8 cellular contexts compared by ENCODE assay signal in genomic region chr11:20127671-20128527, GRCh38. TPM values are rescaled to one million over a fixed set of nuclear protein-coding genes. Genes with fewer than 3 reads are reported as not detected.
DNase-seq lines count a peak whose midpoint lies in the region; ATAC-seq and TF ChIP-seq lines count a peak whose summit lies in the region.

No MANE protein-coding gene starts in this region.

- DNase-seq in CD4-positive, alpha-beta T cell = peak; percentile 63 to 79 (median 70)
- DNase-seq in GM20000 (ENCODE audit: low spot score) = peak; percentile 72
- peak; percentile 57 for DNase-seq in RWPE1 (ENCODE audit: low spot score)
- peak; percentile 51 to 60 for DNase-seq in activated T-helper 1 cell treated with anti-CD3 and anti-CD28 coated beads, Interleukin-2, amount 50 U/mL, for 16 hours (ENCODE audit: low read depth in 1 of 2, low spot score in 1 of 2)
- peak; percentile 68 for DNase-seq in fibroblast of villous mesenchyme (ENCODE audit: low read depth)
- DNase-seq in osteocyte (ENCODE audit: extremely low spot score, unreplicated experiment) = peak; percentile 92
- DNase-seq in tibial nerve (ENCODE audit: low spot score in 2 of 2) = peak; percentile 49 to 83

- peaks cover 5% of the 10 kb centered on the region for H3K4me1 Mint-ChIP-seq in CD4-positive, alpha-beta T cell (ENCODE audit: low read depth)
- peaks cover 15% of the 10 kb centered on the region for H3K4me1 Mint-ChIP-seq in osteocyte (ENCODE audit: unreplicated experiment)

- H3K36me3 ChIP-seq in KMS-11 (ENCODE audit: insufficient read depth) = no peaks in the 10 kb centered on the region
- no peaks in the 10 kb centered on the region for H3K36me3 ChIP-seq in tibial nerve

- no peak overlapping the region for H3K9ac ChIP-seq in KMS-11

- no peak overlapping the region for H3K4me3 Mint-ChIP-seq in CD4-positive, alpha-beta T cell
- H3K4me3 Mint-ChIP-seq in osteocyte (ENCODE audit: unreplicated experiment) = no peak overlapping the region

- peaks cover 19% of the 10 kb centered on the region for H3K27me3 Mint-ChIP-seq in CD4-positive, alpha-beta T cell
- no peaks in the 10 kb centered on the region for H3K27me3 Mint-ChIP-seq in osteocyte (ENCODE audit: unreplicated experiment)

- H3K4me3 ChIP-seq in KMS-11 (IDR thresholded peaks at IDR 0.05; ENCODE audit: insufficient read depth, low read depth, low read length) = no peak overlapping the region
- no peak overlapping the region for H3K4me3 ChIP-seq in fibroblast of villous mesenchyme (ENCODE audit: low read depth, low read length)
- H3K4me3 ChIP-seq in tibial nerve = no peak overlapping the region

- no peak overlapping the region for H2AFZ ChIP-seq in KMS-11 (ENCODE audit: low read depth)

- no peak overlapping the region for H3K4me2 ChIP-seq in KMS-11

- H3K4me1 ChIP-seq in KMS-11 (ENCODE audit: low read depth, poor library complexity, severe bottlenecking) (no peaks in the 10 kb centered on the region), tibial nerve (peaks cover 0 to 11% (median 0%) of the 10 kb centered on the region in 4 donors)

- H3K9me3 ChIP-seq in CD4-positive, alpha-beta T cell (ENCODE audit: control insufficient read depth, low read length) = no peaks in the 10 kb centered on the region
- H3K9me3 ChIP-seq in tibial nerve = no peaks in the 10 kb centered on the region

- no peaks in the 10 kb centered on the region for H3K36me3 Mint-ChIP-seq in CD4-positive, alpha-beta T cell (ENCODE audit: low read depth)
- no peaks in the 10 kb centered on the region for H3K36me3 Mint-ChIP-seq in osteocyte (ENCODE audit: unreplicated experiment)

- H4K20me1 ChIP-seq in KMS-11 (ENCODE audit: insufficient read depth) = no peaks in the 10 kb centered on the region

- no peaks in the 10 kb centered on the region for H3K27me3 ChIP-seq in CD4-positive, alpha-beta T cell (ENCODE audit: control insufficient read depth, insufficient read depth, low read length)
- H3K27me3 ChIP-seq in KMS-11 (ENCODE audit: insufficient read depth, low read depth) = no peaks in the 10 kb centered on the region
- no peaks in the 10 kb centered on the region for H3K27me3 ChIP-seq in tibial nerve

- TF ChIP-seq CTCF in CD4-positive, alpha-beta T cell (IDR thresholded peaks at IDR 0.05) = peak; percentile 80
- TF ChIP-seq CTCF in GM20000 (IDR thresholded peaks at IDR 0.05; ENCODE audit: extremely low read depth, missing control alignments) (peak; percentile 65), KMS-11 (conservative IDR thresholded peaks at IDR 0.05; ENCODE audit: low read depth, low read length) (peak; percentile 93), RWPE1 (conservative IDR thresholded peaks at IDR 0.05; ENCODE audit: low read depth) (peak; percentile 85), fibroblast of villous mesenchyme (IDR thresholded peaks at IDR 0.05; ENCODE audit: insufficient read depth, low read depth, low read length) (peak; percentile 85), osteocyte (IDR thresholded peaks at IDR 0.05) (peak; percentile 85), tibial nerve (IDR thresholded peaks at IDR 0.05) (peak; percentile 69 to 85 (median 82))

- no peak for TF ChIP-seq POLR2A in tibial nerve (IDR thresholded peaks at IDR 0.05)

- CTCF ChIA-PET in CD4-positive, alpha-beta T cell (lab: Charles Lee) = interaction anchor here (0.6 to 2.3 kb wide), 8 partner anchors 32 to 316 kb away, joined by 3 to 24 read pairs (median 4); partner anchors contain the start of gene DBX1
- CTCF ChIA-PET in RWPE1 (lab: Yijun Ruan, JAX) = interaction anchor here (0.5 to 2.0 kb wide), 28 partner anchors 9 to 283 kb away, joined by 3 to 13 read pairs (median 4); partner anchors contain the start of gene HTATIP2

- intact Hi-C loops in CD4-positive, alpha-beta T cell (cut with DNase I, micrococcal nuclease) = loop anchor here (1.0 to 10.0 kb wide), 7 partner anchors 176 to 547 kb away; no protein-coding TSS in a partner anchor

- H3K27ac ChIP-seq in CD4-positive, alpha-beta T cell (ENCODE audit: low read depth, low read length) = no peak overlapping the region
- H3K27ac ChIP-seq in KMS-11 (no peak overlapping the region), RWPE1 (no peak overlapping the region), tibial nerve (no peak overlapping the region)

- no peak overlapping the region for H3K27ac Mint-ChIP-seq in CD4-positive, alpha-beta T cell
- no peak overlapping the region for H3K27ac Mint-ChIP-seq in osteocyte (ENCODE audit: unreplicated experiment)

- H3K9me3 Mint-ChIP-seq in CD4-positive, alpha-beta T cell = no peaks in the 10 kb centered on the region
- no peaks in the 10 kb centered on the region for H3K9me3 Mint-ChIP-seq in osteocyte (ENCODE audit: unreplicated experiment)

- H3K79me2 ChIP-seq in KMS-11 (ENCODE audit: insufficient read depth, low read depth) = no peaks in the 10 kb centered on the region

- no peak for TF ChIP-seq EP300 in tibial nerve (IDR thresholded peaks at IDR 0.05)

- POLR2A ChIA-PET in CD4-positive, alpha-beta T cell (lab: Charles Lee) = interaction anchor here (1.2 kb wide), 1 partner anchor 236 kb away, joined by 4 read pairs; no protein-coding TSS in a partner anchor
- POLR2A ChIA-PET in RWPE1 (lab: Yijun Ruan, JAX; ENCODE audit: low non-redundant PET) = no interaction called here

- ATAC-seq in CD4-positive, alpha-beta T cell (ENCODE audit: poor library complexity) = peak; percentile 73

- 61 to 66% methylated on average over 15 to 16 of the region's 16 CpGs for WGBS in tibial nerve, 2 donors

RNA-seq across cellular contexts. Expression of gene DBX1, which starts 32.4 kb away (rescaled TPM):
- under 1 TPM; 0.17 to 0.19 TPM for total RNA-seq in CD4-positive, alpha-beta T cell
- total RNA-seq in fibroblast of villous mesenchyme (not detected in 2 replicates), osteocyte (not detected in 2 replicates), tibial nerve (not detected)
